In the genomic region with DNA sequence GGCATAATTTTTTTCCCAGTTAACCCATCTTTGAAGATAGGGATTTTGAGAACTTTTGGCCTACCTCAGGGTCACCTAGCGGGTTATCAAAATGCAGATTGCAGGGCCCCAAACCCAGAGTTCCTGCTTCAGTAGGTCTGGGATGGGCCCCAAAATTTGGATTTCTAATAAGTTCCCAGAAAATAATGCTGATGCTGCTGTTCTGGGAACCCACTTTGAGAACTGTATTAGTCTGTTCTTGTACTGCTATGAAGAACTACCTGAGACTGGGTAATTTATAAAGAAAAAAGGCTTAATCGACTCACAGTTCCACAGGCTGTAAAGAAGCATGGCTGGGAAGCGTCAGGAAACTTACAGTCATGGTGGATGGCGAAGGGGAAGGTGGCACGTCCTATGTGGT, we compare ENCODE assay signal across 22 cellular contexts.
"Had no signal": no experiment of that assay in that cellular context is flagged by ENCODE, and none has a peak within 500 bp of the region (broad histone marks: within the 10 kb centered on the region; RNA-seq: fewer than 3 reads in every experiment).

No MANE protein-coding gene starts in this region.

- H3K4me3 ChIP-seq: dorsolateral prefrontal cortex, hepatocyte, mucosa of descending colon, psoas muscle, smooth muscle cell, stomach, thyroid gland had no signal

- H3K36me3 ChIP-seq: stomach, thyroid gland had no signal

- H3K4me2 ChIP-seq: hepatocyte, smooth muscle cell had no signal

- ATAC-seq: left lobe of liver, mucosa of descending colon, psoas muscle, sciatic nerve had no signal

- H3K9me3 ChIP-seq: mucosa of descending colon, psoas muscle, stomach, thyroid gland had no signal

- DNase-seq: dorsolateral prefrontal cortex; effector CD4-positive, alpha-beta T cell; kidney; mesenchymal stem cell; mucosa of descending colon; naive B cell; nephron progenitor cell; nucleus accumbens; psoas muscle; stimulated activated CD4-positive, alpha-beta T cell treated with anti-CD3 and anti-CD28 coated beads, Interleukin-12 subunit alpha, Interleukin-12 subunit beta, amount 100 ng/mL, for 4 hours; stimulated activated CD4-positive, alpha-beta T cell treated with anti-CD3 and anti-CD28 coated beads, Interleukin-1b, Interleukin-23, amount 100 ng/mL, for 48 hours; stimulated activated CD4-positive, alpha-beta T cell treated with anti-CD3 and anti-CD28 coated beads, Interleukin-4, amount 100 ng/mL, for 1 hour; stimulated activated CD8-positive, alpha-beta memory T cell treated with anti-CD3 and anti-CD28 coated beads, Interleukin-4, amount 100 ng/mL, for 48 hours; stimulated activated naive CD4-positive, alpha-beta T cell treated with Interleukin-2 at 50 U/mL for 16 hours; stomach; thyroid gland had no signal

- H3K27ac ChIP-seq: dorsolateral prefrontal cortex, hepatocyte, psoas muscle, stomach had no signal

- FAIRE-seq: colon, frontal cortex, kidney had no signal

- H3K27me3 ChIP-seq: dorsolateral prefrontal cortex, hepatocyte, stomach, thyroid gland had no signal

- H2AFZ ChIP-seq: hepatocyte had no signal

- H3K79me2 ChIP-seq: hepatocyte had no signal
